Comparison of ENCODE assay signal across 17 cellular contexts in the genomic region with DNA sequence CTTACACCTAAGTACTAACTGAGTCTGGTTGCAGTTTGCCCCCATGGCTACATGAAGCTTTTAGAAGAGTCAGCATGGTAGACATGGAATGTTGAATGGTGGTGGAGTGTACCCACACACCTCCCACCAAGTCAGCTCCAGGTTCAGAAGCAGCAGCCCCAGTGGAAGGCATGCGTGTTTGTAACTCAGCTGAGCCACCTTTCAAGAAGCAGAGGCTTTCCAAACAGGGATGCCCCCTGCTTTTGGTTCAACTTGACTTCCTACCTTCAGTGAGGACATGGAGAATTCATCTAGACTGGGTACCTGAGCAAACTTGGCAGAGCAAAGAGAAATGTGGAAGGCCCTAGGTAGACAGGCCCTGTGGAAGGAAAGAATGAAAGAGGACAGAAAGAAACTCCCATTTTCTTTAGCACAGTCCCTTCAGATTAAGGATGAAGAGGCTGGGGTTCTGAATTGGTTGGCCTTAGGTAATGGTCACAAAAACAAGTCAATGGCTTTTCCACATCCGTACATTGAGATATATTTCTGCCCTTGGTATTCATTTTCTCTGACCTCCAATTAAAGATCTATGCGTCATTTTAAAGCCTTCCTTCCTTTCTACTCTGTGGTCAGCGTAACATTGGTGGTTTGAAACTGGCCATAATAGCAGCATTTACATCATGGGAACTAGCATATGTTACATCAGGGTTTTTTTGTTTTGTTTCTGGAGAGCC. TPM values are rescaled to one million over a fixed set of nuclear protein-coding genes. Genes with fewer than 3 reads are reported as not detected.
DNase-seq lines count a peak whose midpoint lies in the region; ATAC-seq and TF ChIP-seq lines count a peak whose summit lies in the region.
"Had no signal": no experiment of that assay in that cellular context is flagged by ENCODE, and none has a peak within 500 bp of the region (broad histone marks: within the 10 kb centered on the region; RNA-seq: fewer than 3 reads in every experiment).

No MANE protein-coding gene starts in this region.

- H3K27me3 ChIP-seq in PC-3 (ENCODE audit: low read length) (no peaks in the 10 kb centered on the region), layer of hippocampus (ENCODE audit: control insufficient read depth, insufficient read depth, low read length) (no peaks in the 10 kb centered on the region), thyroid gland (no peaks in the 10 kb centered on the region)
- H3K27me3 ChIP-seq: BE2C had no signal

- peaks cover 11% of the 10 kb centered on the region for H3K36me3 Mint-ChIP-seq in brain

- ATAC-seq in PC-3, result no peak
- ATAC-seq in stimulated activated naive CD8-positive, alpha-beta T cell treated with anti-CD3 and anti-CD28 coated beads, Interleukin-15, Interleukin-2, amounts not matched to agents 100 U/mL and 50 U/mL, for 24 hours, result no peak

- H3K4me3 Mint-ChIP-seq in brain, result no peak overlapping the region

- no peak overlapping the region for H3K9ac ChIP-seq in PC-3 (ENCODE audit: low read length)
- H3K9ac ChIP-seq: KMS-11 had no signal

- H3K9me3 Mint-ChIP-seq in brain, result no peaks in the 10 kb centered on the region
- H3K9me3 Mint-ChIP-seq: CD4-positive, alpha-beta memory T cell had no signal

- H3K27ac ChIP-seq in PC-3 (ENCODE audit: low read length) (no peak overlapping the region), layer of hippocampus (ENCODE audit: low read depth, low read length) (peak overlapping the region; percentile 83), thyroid gland (peak overlapping the region; percentile 86 to 92 (median 90))
- H3K27ac ChIP-seq: KMS-11 had no signal

- no peaks in the 10 kb centered on the region for H3K27me3 Mint-ChIP-seq in brain
- H3K27me3 Mint-ChIP-seq: CD4-positive, alpha-beta memory T cell had no signal

- H2AFZ ChIP-seq in PC-3 (ENCODE audit: low read length), result no peak overlapping the region

- H3F3A ChIP-seq in PC-3 (ENCODE audit: low read length, unreplicated experiment), result no peaks in the 10 kb centered on the region

- peak overlapping the region in 3 of 5 experiments; percentile 10 to 74 (median 45) for H3K27ac Mint-ChIP-seq in brain

- POLR2A ChIA-PET in PC-3 (lab: Charles Lee; ENCODE audit: unreplicated experiment), result no interaction called here

- H3K4me3 ChIP-seq in PC-3 (ENCODE audit: low read length), result no peak overlapping the region
- H3K4me3 ChIP-seq in thyroid gland (replicated peaks in 1 of 3), result no peak overlapping the region

- peaks cover 9% of the 10 kb centered on the region for H3K4me1 ChIP-seq in PC-3 (ENCODE audit: insufficient read depth, low read length)
- H3K4me1 ChIP-seq in thyroid gland, result peaks cover 30 to 33% of the 10 kb centered on the region in 2 donors
- H3K4me1 ChIP-seq: BE2C had no signal

- H4K20me1 ChIP-seq in PC-3 (ENCODE audit: low read length), result 0 out of 2 replicates have a peak, but pooled peaks cover 3% of the 10 kb centered on the region

- H3K9me2 ChIP-seq in PC-3 (replicated peaks; ENCODE audit: low read length), result no peaks in the 10 kb centered on the region

- TF ChIP-seq CTCF in PC-3 (conservative IDR thresholded peaks at IDR 0.05; ENCODE audit: low read depth, low read length), result no peak
- no peak for TF ChIP-seq CTCF in brain (conservative IDR thresholded peaks at IDR 0.05)
- TF ChIP-seq CTCF in thyroid gland (IDR thresholded peaks at IDR 0.05), result no peak

- no peak for TF ChIP-seq POLR2A in thyroid gland (IDR thresholded peaks at IDR 0.05)

- intact Hi-C loops in PC-3 (cut with micrococcal nuclease), result no loop called here
- intact Hi-C loops in thyroid gland (cut with DNase I), result no loop called here

- H3K79me2 ChIP-seq in PC-3 (ENCODE audit: low read length), result no peaks in the 10 kb centered on the region

- BruUV-seq in PC-3 (replicated peaks; lab: Mats Ljungman, UMichigan), result TSS peak; percentile 1

- peaks cover 19% of the 10 kb centered on the region; the same call in 1 of the 2 replicates for H3K36me3 ChIP-seq in PC-3 (ENCODE audit: low read depth, low read length)
- peaks cover 0 to 5% of the 10 kb centered on the region in 2 donors for H3K36me3 ChIP-seq in thyroid gland
- H3K36me3 ChIP-seq: BE2C had no signal

- no peak for DNase-seq in PC-3
- DNase-seq in thyroid gland, result no peak
- DNase-seq in stimulated activated naive CD8-positive, alpha-beta T cell treated with anti-CD3 and anti-CD28 coated beads, Interleukin-15, Interleukin-2, amounts not matched to agents 100 U/mL and 50 U/mL, for 24 hours, result no peak
- no peak for DNase-seq in NCI-H2196 (lab: John Stamatoyannopoulos, UW; ENCODE audit: unreplicated experiment)
- no peak for DNase-seq in HCEC 1CT
- DNase-seq: BE2C; Calu3; CD4-positive, alpha-beta memory T cell; DMS53; NCI-H1048; NCI-H2081 treated with DMSO at 0.1 percent for 48 hours; NCI-H2227 treated with DMSO at 0.1 percent for 48 hours; NCI-H524; SHP77 had no signal

- no peak overlapping the region for H3K4me2 ChIP-seq in PC-3 (ENCODE audit: low read length)
- H3K4me2 ChIP-seq: KMS-11 had no signal

- 98% methylated on average over 4 of the region's 4 CpGs for WGBS in thyroid gland, 2 donors

- H3K4me1 Mint-ChIP-seq in brain, result peaks cover 25% of the 10 kb centered on the region

- H3K9me3 ChIP-seq in PC-3 (ENCODE audit: low read length) (no peaks in the 10 kb centered on the region), thyroid gland (no peaks in the 10 kb centered on the region)
- H3K9me3 ChIP-seq: BE2C had no signal

- CTCF ChIA-PET in PC-3 (lab: Charles Lee), result no interaction called here

RNA-seq across cellular contexts. Expression of gene HFE, which starts 53.2 kb away (rescaled TPM):
- not detected in 2 replicates for total RNA-seq in PC-3 (2014; rRNA removed)
- polyA plus RNA-seq in brain (ENCODE audit: insufficient read depth, low read depth, low replicate concordance), result 1.6 TPM
- total RNA-seq in thyroid gland, result 1 to 10 TPM; 7.5 to 9.8 (median 8.3) TPM
